Comparison of ENCODE assay signal across 2 cellular contexts in genomic region chr6:149861603-149862423, GRCh38.
TF ChIP-seq lines count a peak whose summit lies in the region.

No MANE protein-coding gene starts in this region.

TF ChIP-seq in SK-N-SH, 30 proteins besides CTCF, POLR2A, EP300 and RAD21 (continued from another document):
- no peak for TF ChIP-seq ZBTB33 (IDR thresholded peaks at IDR 0.05; ENCODE audit: borderline replicate concordance, low read depth)
- no peak for TF ChIP-seq CHD2 (IDR thresholded peaks at IDR 0.05; ENCODE audit: low read length, partially characterized antibody)
- TF ChIP-seq GATA2 (CRISPR knock-in tag; IDR thresholded peaks at IDR 0.05) = no peak
- TF ChIP-seq TAF1 (IDR thresholded peaks at IDR 0.05; ENCODE audit: borderline replicate concordance, low read depth, low read length) = no peak
- no peak for TF ChIP-seq RXRA (IDR thresholded peaks at IDR 0.05; ENCODE audit: borderline replicate concordance, low read depth)
- TF ChIP-seq ELF1 (IDR thresholded peaks at IDR 0.05) = no peak
- no peak for TF ChIP-seq REST (IDR thresholded peaks at IDR 0.05; ENCODE audit: low read depth, low read length)
- TF ChIP-seq RCOR1 (IDR thresholded peaks at IDR 0.05; ENCODE audit: low read length) = no peak
- TF ChIP-seq USF2 (IDR thresholded peaks at IDR 0.05; ENCODE audit: borderline replicate concordance, low read depth, low read length) = no peak

TF ChIP-seq in SK-N-SH treated with all-trans-retinoic acid at 6 μM for 48 hours, 23 proteins besides CTCF, POLR2A, EP300 and RAD21 (continued from another document):
- TF ChIP-seq POU6F1 (CRISPR knock-in tag; IDR thresholded peaks at IDR 0.05; ENCODE audit: borderline replicate concordance, low read depth) = no peak
- no peak for TF ChIP-seq TOX (CRISPR knock-in tag; IDR thresholded peaks at IDR 0.05; ENCODE audit: borderline replicate concordance)
- TF ChIP-seq TCF4 (CRISPR knock-in tag; IDR thresholded peaks at IDR 0.05; ENCODE audit: borderline replicate concordance) = no peak
- TF ChIP-seq ARNTL (CRISPR knock-in tag; IDR thresholded peaks at IDR 0.05; ENCODE audit: borderline replicate concordance, low read depth) = no peak
- TF ChIP-seq RARB (CRISPR knock-in tag; IDR thresholded peaks at IDR 0.05) = no peak
- no peak for TF ChIP-seq ZC3H10 (CRISPR knock-in tag; IDR thresholded peaks at IDR 0.05)
- TF ChIP-seq CSRNP3 (CRISPR knock-in tag; IDR thresholded peaks at IDR 0.05) = no peak
- TF ChIP-seq PPARA (CRISPR knock-in tag; IDR thresholded peaks at IDR 0.05; ENCODE audit: borderline replicate concordance) = no peak
- TF ChIP-seq ZFP30 (CRISPR knock-in tag; IDR thresholded peaks at IDR 0.05) = no peak
- no peak for TF ChIP-seq GLIS3 (CRISPR knock-in tag; IDR thresholded peaks at IDR 0.05)
